6 cellular contexts compared by ENCODE assay signal in the genomic region with DNA sequence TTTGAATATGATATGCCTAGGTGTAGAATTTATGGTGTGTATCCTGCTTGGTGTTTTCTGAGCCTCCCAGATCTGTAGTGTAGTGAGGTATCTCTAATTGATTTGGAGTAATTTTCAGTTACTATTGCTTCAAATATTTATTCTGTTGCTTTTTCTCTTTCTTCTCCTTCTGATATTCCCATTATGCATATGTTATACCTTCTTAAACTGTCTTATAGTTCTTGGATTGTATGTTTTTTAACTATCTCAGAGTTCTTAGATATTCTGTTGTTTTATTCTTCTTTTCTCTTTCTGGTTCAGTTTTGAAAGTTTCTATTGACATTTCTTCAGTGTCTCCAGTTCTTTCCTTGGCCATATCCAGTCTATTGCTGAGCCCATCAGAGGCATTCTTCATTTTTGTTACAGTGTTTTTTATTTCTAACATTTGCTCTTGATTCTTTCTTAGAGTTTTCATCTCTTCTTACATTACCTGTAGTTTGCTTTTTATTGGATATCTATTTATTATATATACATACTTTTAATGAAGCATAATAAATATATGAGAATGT.
"Had no signal": no experiment of that assay in that cellular context is flagged by ENCODE, and none has a peak within 500 bp of the region (broad histone marks: within the 10 kb centered on the region; RNA-seq: fewer than 3 reads in every experiment).

No MANE protein-coding gene starts in this region.

- H3K4me3 ChIP-seq: HAP-1 had no signal

- H3K36me3 ChIP-seq: HAP-1 had no signal

- ATAC-seq: HCT116 had no signal

- H3K9me3 ChIP-seq: HAP-1 had no signal

- DNase-seq: GOT3, H7, KG1 had no signal

- FAIRE-seq: HTR-8/SVneo had no signal
